23 cellular contexts compared by ENCODE assay signal in the genomic region with DNA sequence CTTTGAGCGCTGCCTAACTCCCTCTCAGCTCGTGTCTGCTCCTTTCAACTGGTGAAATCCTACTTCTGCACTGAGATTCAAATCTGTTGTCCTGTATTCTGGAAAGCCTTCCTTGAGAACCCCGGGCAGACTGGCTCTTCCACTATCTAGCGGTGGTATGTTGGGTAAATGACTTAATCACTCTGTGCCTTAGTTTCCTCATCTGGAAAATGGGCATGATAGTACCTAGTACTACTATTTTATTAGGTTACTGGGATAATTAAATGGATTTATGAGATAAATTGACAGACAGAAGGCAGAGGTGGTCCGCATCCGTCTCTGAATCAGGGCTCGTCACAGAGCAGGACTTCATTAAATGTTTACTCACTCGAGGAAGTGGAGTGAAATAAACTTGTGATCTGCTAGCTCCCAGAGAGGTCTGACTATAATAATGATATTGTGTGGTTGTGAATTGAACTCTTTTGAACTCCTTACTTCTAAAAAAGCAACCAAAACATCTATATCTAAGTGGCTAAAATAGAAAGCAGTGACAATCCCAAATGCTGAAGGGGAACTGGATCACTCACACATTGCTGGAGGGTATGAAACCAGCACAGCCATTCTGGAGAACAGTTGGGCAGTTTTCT. TPM values are rescaled to one million over a fixed set of nuclear protein-coding genes. Genes with fewer than 3 reads are reported as not detected.
DNase-seq lines count a peak whose midpoint lies in the region; ATAC-seq and TF ChIP-seq lines count a peak whose summit lies in the region.
"Had no signal": no experiment of that assay in that cellular context is flagged by ENCODE, and none has a peak within 500 bp of the region (broad histone marks: within the 10 kb centered on the region; RNA-seq: fewer than 3 reads in every experiment).

No MANE protein-coding gene starts in this region.

- H3K27me3 Mint-ChIP-seq in activated CD4-positive, alpha-beta T cell treated with anti-CD3 and anti-CD28 coated beads, Interleukin-2, amount 10 ng/mL, durations not matched to agents 24 days and 14 days: no peaks in the 10 kb centered on the region
- H3K27me3 Mint-ChIP-seq in activated T-helper 2 cell treated with anti-CD3 and anti-CD28 coated beads, Interferon-gamma antibody, Interleukin-2, Interleukin-4, amounts not matched to agents 10 μg/mL and 5 μg/mL and 100 μg/mL, durations not matched to agents 14 hours and 24 hours and 36 hours (ENCODE audit: low read depth): no peaks in the 10 kb centered on the region
- no peaks in the 10 kb centered on the region for H3K27me3 Mint-ChIP-seq in naive thymus-derived CD8-positive, alpha-beta T cell

- no peaks in the 10 kb centered on the region for H3K4me1 ChIP-seq in A673 (ENCODE audit: insufficient read depth, low read length, poor library complexity, severe bottlenecking)
- H3K4me1 ChIP-seq: gastrocnemius medialis, HAP-1 had no signal

- POLR2A ChIA-PET in naive thymus-derived CD8-positive, alpha-beta T cell (lab: Charles Lee): interaction anchor here (0.6 kb wide), 1 partner anchor 10 kb away, joined by 5 read pairs; no protein-coding TSS in a partner anchor
- POLR2A ChIA-PET in A673 (lab: Charles Lee; ENCODE audit: low non-redundant PET): no interaction called here

- CTCF ChIA-PET in A673 (lab: Charles Lee): no interaction called here

- H3K27me3 ChIP-seq in A673 (replicated peaks; ENCODE audit: insufficient read depth, low read depth, low read length, poor library complexity): no peaks in the 10 kb centered on the region
- H3K27me3 ChIP-seq: BLaER1 had no signal

- no peak overlapping the region for H3K4me3 ChIP-seq in A673 (ENCODE audit: low read depth, low read length, poor library complexity, severe bottlenecking)
- H3K4me3 ChIP-seq: BLaER1, gastrocnemius medialis, HAP-1, stomach had no signal

- no peaks in the 10 kb centered on the region for H3K36me3 ChIP-seq in A673 (ENCODE audit: insufficient read depth, low read length, poor library complexity, severe bottlenecking)
- H3K36me3 ChIP-seq: gastrocnemius medialis, HAP-1, stomach had no signal

- DNase-seq in activated CD4-positive, alpha-beta T cell treated with anti-CD3 and anti-CD28 coated beads, Interleukin-2, amount 10 ng/mL, durations not matched to agents 24 days and 14 days: no peak
- DNase-seq in activated CD4-positive, alpha-beta T cell treated with anti-CD3 and anti-CD28 coated beads, Interleukin-2, amount 50 U/mL, for 4 hours: no peak
- DNase-seq in COLO829 (ENCODE audit: low spot score): peak; percentile 81
- no peak for DNase-seq in activated T-helper 2 cell treated with anti-CD3 and anti-CD28 coated beads, Interferon-gamma antibody, Interleukin-2, Interleukin-4, amounts not matched to agents 10 μg/mL and 5 μg/mL and 100 μg/mL, durations not matched to agents 14 hours and 24 hours and 36 hours (ENCODE audit: low spot score)
- DNase-seq in naive thymus-derived CD8-positive, alpha-beta T cell: no peak
- DNase-seq in NCI-H2227 (lab: John Stamatoyannopoulos, UW; ENCODE audit: unreplicated experiment): no peak
- no peak for DNase-seq in NCI-H1105 treated with DMSO at 0.1 percent for 48 hours (lab: John Stamatoyannopoulos, UW)
- no peak for DNase-seq in A673 (ENCODE audit: low spot score)
- DNase-seq: amniotic stem cell, DMS153, erythroblast, gastrocnemius medialis, mesendoderm, NCI-H1436 treated with DMSO at 0.1 percent for 48 hours, NCI-H2227 treated with DMSO at 0.1 percent for 48 hours, NCI-H82, PC-3, posterior cingulate gyrus, stomach had no signal

- intact Hi-C loops in activated CD4-positive, alpha-beta T cell treated with anti-CD3 and anti-CD28 coated beads, Interleukin-2, amount 10 ng/mL, durations not matched to agents 24 days and 14 days (cut with micrococcal nuclease): loop anchor here (2.0 kb wide), 1 partner anchor 27 kb away; a partner anchor contains a TSS
- intact Hi-C loops in activated T-helper 2 cell treated with anti-CD3 and anti-CD28 coated beads, Interferon-gamma antibody, Interleukin-2, Interleukin-4, amounts not matched to agents 10 μg/mL and 5 μg/mL and 100 μg/mL, durations not matched to agents 14 hours and 24 hours and 36 hours (cut with micrococcal nuclease): loop anchor here (2.0 kb wide), 2 partner anchors 27 to 187 kb away; a partner anchor contains a TSS
- intact Hi-C loops in A673 (cut with micrococcal nuclease; ENCODE audit: unreplicated experiment): no loop called here

- H3K27ac Mint-ChIP-seq in activated CD4-positive, alpha-beta T cell treated with anti-CD3 and anti-CD28 coated beads, Interleukin-2, amount 10 ng/mL, durations not matched to agents 24 days and 14 days: peak overlapping the region; percentile 75
- H3K27ac Mint-ChIP-seq in activated T-helper 2 cell treated with anti-CD3 and anti-CD28 coated beads, Interferon-gamma antibody, Interleukin-2, Interleukin-4, amounts not matched to agents 10 μg/mL and 5 μg/mL and 100 μg/mL, durations not matched to agents 14 hours and 24 hours and 36 hours: peak overlapping the region; percentile 87
- peak overlapping the region in 9 of 10 donors; percentile 40 to 82 (median 56) for H3K27ac Mint-ChIP-seq in naive thymus-derived CD8-positive, alpha-beta T cell
- H3K27ac Mint-ChIP-seq: type B pancreatic cell had no signal

- peak overlapping the region; percentile 33 for H3K4me3 Mint-ChIP-seq in activated CD4-positive, alpha-beta T cell treated with anti-CD3 and anti-CD28 coated beads, Interleukin-2, amount 10 ng/mL, durations not matched to agents 24 days and 14 days
- peak overlapping the region; percentile 33 for H3K4me3 Mint-ChIP-seq in activated T-helper 2 cell treated with anti-CD3 and anti-CD28 coated beads, Interferon-gamma antibody, Interleukin-2, Interleukin-4, amounts not matched to agents 10 μg/mL and 5 μg/mL and 100 μg/mL, durations not matched to agents 14 hours and 24 hours and 36 hours (ENCODE audit: low read depth)
- no peak overlapping the region for H3K4me3 Mint-ChIP-seq in naive thymus-derived CD8-positive, alpha-beta T cell
- H3K4me3 Mint-ChIP-seq: type B pancreatic cell had no signal

- no TSS peak for BruUV-seq in A673 (replicated peaks; lab: Mats Ljungman, UMichigan)

- no peak for TF ChIP-seq CTCF in A673 (conservative IDR thresholded peaks at IDR 0.05; ENCODE audit: low read depth, low read length)

- ATAC-seq in naive thymus-derived CD8-positive, alpha-beta T cell: no peak
- ATAC-seq: activated CD4-positive, CD25-positive, alpha-beta regulatory T cell treated with anti-CD3 and anti-CD28 coated beads, Interleukin-2, amount 50 U/mL, for 24 hours; gastrocnemius medialis; PC-3 had no signal

- H3K9me3 Mint-ChIP-seq in activated CD4-positive, alpha-beta T cell treated with anti-CD3 and anti-CD28 coated beads, Interleukin-2, amount 10 ng/mL, durations not matched to agents 24 days and 14 days: peaks cover 3% of the 10 kb centered on the region
- H3K9me3 Mint-ChIP-seq in activated T-helper 2 cell treated with anti-CD3 and anti-CD28 coated beads, Interferon-gamma antibody, Interleukin-2, Interleukin-4, amounts not matched to agents 10 μg/mL and 5 μg/mL and 100 μg/mL, durations not matched to agents 14 hours and 24 hours and 36 hours: no peaks in the 10 kb centered on the region
- H3K9me3 Mint-ChIP-seq in naive thymus-derived CD8-positive, alpha-beta T cell: no peaks in the 10 kb centered on the region
- H3K9me3 Mint-ChIP-seq: type B pancreatic cell had no signal

- peaks cover 72% of the 10 kb centered on the region for H3K36me3 Mint-ChIP-seq in activated CD4-positive, alpha-beta T cell treated with anti-CD3 and anti-CD28 coated beads, Interleukin-2, amount 10 ng/mL, durations not matched to agents 24 days and 14 days (ENCODE audit: low read depth)
- H3K36me3 Mint-ChIP-seq in activated T-helper 2 cell treated with anti-CD3 and anti-CD28 coated beads, Interferon-gamma antibody, Interleukin-2, Interleukin-4, amounts not matched to agents 10 μg/mL and 5 μg/mL and 100 μg/mL, durations not matched to agents 14 hours and 24 hours and 36 hours (ENCODE audit: low read depth): peaks cover 82% of the 10 kb centered on the region
- peaks cover 0 to 24% (median 12%) of the 10 kb centered on the region in 3 donors for H3K36me3 Mint-ChIP-seq in naive thymus-derived CD8-positive, alpha-beta T cell
- H3K36me3 Mint-ChIP-seq: type B pancreatic cell had no signal

- H3K4me1 Mint-ChIP-seq in activated CD4-positive, alpha-beta T cell treated with anti-CD3 and anti-CD28 coated beads, Interleukin-2, amount 10 ng/mL, durations not matched to agents 24 days and 14 days: peaks cover 69% of the 10 kb centered on the region
- H3K4me1 Mint-ChIP-seq in activated T-helper 2 cell treated with anti-CD3 and anti-CD28 coated beads, Interferon-gamma antibody, Interleukin-2, Interleukin-4, amounts not matched to agents 10 μg/mL and 5 μg/mL and 100 μg/mL, durations not matched to agents 14 hours and 24 hours and 36 hours (ENCODE audit: low read depth): peaks cover 73% of the 10 kb centered on the region
- peaks cover 41 to 78% (median 64%) of the 10 kb centered on the region in 4 donors for H3K4me1 Mint-ChIP-seq in naive thymus-derived CD8-positive, alpha-beta T cell

- no peak overlapping the region for H3K27ac ChIP-seq in A673 (ENCODE audit: low read depth, low read length, poor library complexity, severe bottlenecking)
- H3K27ac ChIP-seq: BLaER1, gastrocnemius medialis, stomach had no signal

- no peaks in the 10 kb centered on the region for H3K9me3 ChIP-seq in A673 (ENCODE audit: low read depth, low read length, poor library complexity, severe bottlenecking)
- H3K9me3 ChIP-seq: BLaER1, gastrocnemius medialis, HAP-1, stomach had no signal

RNA-seq across cellular contexts. Expression of a gene that starts 26.6 kb away (rescaled TPM):
- total RNA-seq in activated CD4-positive, alpha-beta T cell treated with anti-CD3 and anti-CD28 coated beads, Interleukin-2, amount 10 ng/mL, durations not matched to agents 24 days and 14 days: 133 TPM in 2 replicates
- total RNA-seq in activated T-helper 2 cell treated with anti-CD3 and anti-CD28 coated beads, Interferon-gamma antibody, Interleukin-2, Interleukin-4, amounts not matched to agents 10 μg/mL and 5 μg/mL and 100 μg/mL, durations not matched to agents 14 hours and 24 hours and 36 hours: 109 and 111 TPM in 2 replicates
- 10 to 100 TPM; 31.4 to 33.6 TPM for total RNA-seq in naive thymus-derived CD8-positive, alpha-beta T cell
- 10 to 100 TPM in 2 of 3 donors, 1 to 10 TPM in 1; 9.7 to 15.6 (median 13.4) TPM for polyA plus RNA-seq in naive thymus-derived CD8-positive, alpha-beta T cell
- total RNA-seq in A673 (2021): 0.13 and 0.17 TPM in 2 replicates

Comparison
In these comparisons a context has a peak if more than half of its experiments do, and no peak if none do; other contexts are left out.
1. H3K4me3 Mint-ChIP-seq: peak in activated CD4-positive, alpha-beta T cell treated with anti-CD3 and anti-CD28 coated beads, Interleukin-2, amount 10 ng/mL, durations not matched to agents 24 days and 14 days (single experiment) and activated T-helper 2 cell treated with anti-CD3 and anti-CD28 coated beads, Interferon-gamma antibody, Interleukin-2, Interleukin-4, amounts not matched to agents 10 μg/mL and 5 μg/mL and 100 μg/mL, durations not matched to agents 14 hours and 24 hours and 36 hours (single experiment); none in naive thymus-derived CD8-positive, alpha-beta T cell (0 of 10).
2. RNA of a gene that starts 26.6 kb away (total RNA-seq): 133 TPM in activated CD4-positive, alpha-beta T cell treated with anti-CD3 and anti-CD28 coated beads, Interleukin-2, amount 10 ng/mL, durations not matched to agents 24 days and 14 days, 109 to 111 TPM in activated T-helper 2 cell treated with anti-CD3 and anti-CD28 coated beads, Interferon-gamma antibody, Interleukin-2, Interleukin-4, amounts not matched to agents 10 μg/mL and 5 μg/mL and 100 μg/mL, durations not matched to agents 14 hours and 24 hours and 36 hours and 31.4 to 33.6 TPM in naive thymus-derived CD8-positive, alpha-beta T cell; 0.13 to 0.17 TPM in A673; every median in the first group is over 10 times any median in the second.
3. Peak in every context shown above with its lines, with median percentiles within 50 percentile points of each other: H3K27ac Mint-ChIP-seq.